16 cellular contexts compared by ENCODE assay signal in the genomic region with DNA sequence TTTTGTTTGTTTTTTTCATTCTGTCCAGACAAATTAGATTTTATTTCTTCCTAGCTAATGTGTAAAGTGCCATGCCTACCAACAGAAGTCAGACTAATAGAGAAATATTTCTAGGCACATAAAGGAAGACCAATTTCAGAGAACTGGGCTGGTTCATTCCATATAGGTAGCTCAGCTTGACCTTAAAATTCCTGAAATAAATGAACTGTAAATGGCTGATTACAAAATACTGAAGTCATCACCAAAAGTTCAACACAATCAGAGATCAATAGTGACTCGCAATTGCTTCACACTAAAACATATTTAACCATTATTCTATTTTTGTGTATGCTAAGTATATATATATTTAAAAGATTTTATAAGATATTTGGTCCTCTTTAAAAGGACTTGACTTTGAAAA. TPM values are rescaled to one million over a fixed set of nuclear protein-coding genes. Genes with fewer than 3 reads are reported as not detected.
"Had no signal": no experiment of that assay in that cellular context is flagged by ENCODE, and none has a peak within 500 bp of the region (broad histone marks: within the 10 kb centered on the region; RNA-seq: fewer than 3 reads in every experiment).

No MANE protein-coding gene starts in this region.

- H3K4me3 ChIP-seq: ascending aorta, cardiac muscle cell, pancreas had no signal

- ATAC-seq: activated CD8-positive, alpha-beta T cell treated with anti-CD3 and anti-CD28 coated beads, Interleukin-2, amount 10 ng/mL, durations not matched to agents 7 days and 5 days; pancreas; WTC11 had no signal

- H3K27ac ChIP-seq: ascending aorta, cardiac muscle cell, coronary artery, pancreas, right atrium auricular region had no signal

- H3K36me3 ChIP-seq: ascending aorta, cardiac muscle cell, pancreas, right atrium auricular region had no signal

- H3K4me1 ChIP-seq: ascending aorta, pancreas, right atrium auricular region had no signal

- H3K9me3 ChIP-seq: ascending aorta, pancreas had no signal

- DNase-seq: activated CD4-positive, alpha-beta T cell treated with anti-CD3 and anti-CD28 coated beads for 48 hours; activated CD8-positive, alpha-beta memory T cell treated with anti-CD3 and anti-CD28 coated beads, Interleukin-2, amount 50 U/mL, for 48 hours; activated CD8-positive, alpha-beta T cell treated with anti-CD3 and anti-CD28 coated beads, Interleukin-2, amount 10 ng/mL, durations not matched to agents 7 days and 5 days; activated naive CD4-positive, alpha-beta T cell; effector CD4-positive, alpha-beta T cell; glutamatergic neuron; pancreas; stimulated activated CD4-positive, alpha-beta T cell treated with anti-CD3 and anti-CD28 coated beads, Interleukin-1b, Interleukin-23, amount 100 ng/mL, for 48 hours; stimulated activated naive CD4-positive, alpha-beta T cell; substantia nigra had no signal

- H3K27me3 ChIP-seq: ascending aorta, pancreas, right atrium auricular region had no signal

RNA-seq across cellular contexts. Expression of a gene that starts 34.2 kb away (rescaled TPM):
- total RNA-seq: activated CD8-positive, alpha-beta T cell treated with anti-CD3 and anti-CD28 coated beads, Interleukin-2, amount 10 ng/mL, durations not matched to agents 7 days and 5 days; activated T-helper 1 cell treated with anti-CD3 and anti-CD28 coated beads, Interleukin-12 subunit alpha, Interleukin-12 subunit beta, Interleukin-2, Interleukin-4 antibody, amounts not matched to agents 30 ng/mL and 10 ng/mL and 1 ng/mL, durations not matched to agents 14 hours and 24 hours and 36 hours had no signal
